In genomic region chr5:170000155-170000554, GRCh38 we compare ENCODE assay signal across 11 cellular contexts. TPM values are rescaled to one million over a fixed set of nuclear protein-coding genes. Genes with fewer than 3 reads are reported as not detected.
"Had no signal": no experiment of that assay in that cellular context is flagged by ENCODE, and none has a peak within 500 bp of the region (broad histone marks: within the 10 kb centered on the region; RNA-seq: fewer than 3 reads in every experiment).

No MANE protein-coding gene starts in this region.

- ATAC-seq: GM23338, HCT116 had no signal

- H3K9me3 Mint-ChIP-seq: GM23338, H9, HFFc6 had no signal

- H3K9me3 ChIP-seq: HAP-1 had no signal

- FAIRE-seq: H1, H54 had no signal

- DNase-seq: GM23248, GOT3, H7, H9, HCEC 1CT, HFFc6 had no signal

- H3K9ac ChIP-seq: GM23248 had no signal

- H3K4me1 Mint-ChIP-seq: GM23338 had no signal

- H3K4me3 ChIP-seq: GM23248, GM23338, HAP-1 had no signal

- H3K4me3 Mint-ChIP-seq: GM23338, H9, HFFc6 had no signal

- H3K36me3 ChIP-seq: HAP-1 had no signal

- H2AFZ ChIP-seq: GM23248, GM23338 had no signal

- H3K4me2 ChIP-seq: GM23338 had no signal

- H3K27ac ChIP-seq: GM23248 had no signal

- H3K27ac Mint-ChIP-seq: GM23338, H9, HFFc6 had no signal

RNA-seq across cellular contexts. Expression of gene INSYN2B, which starts 19.9 kb away (rescaled TPM):
- total RNA-seq: GM23338, H1, H7, H9 had no signal
- polyA plus RNA-seq: GM23338, H1 had no signal
